Comparison of ENCODE assay signal across 2 cellular contexts in genomic region chr11:12112150-12112520, GRCh38.
TF ChIP-seq lines count a peak whose summit lies in the region.

No MANE protein-coding gene starts in this region.

TF ChIP-seq in SK-N-SH, 30 proteins besides CTCF, POLR2A, EP300 and RAD21 (continued from another document):
- TF ChIP-seq REST (IDR thresholded peaks at IDR 0.05; ENCODE audit: low read depth, low read length) (no peak), TCF12 (IDR thresholded peaks at IDR 0.05) (no peak), ZBTB33 (IDR thresholded peaks at IDR 0.05; ENCODE audit: borderline replicate concordance, low read depth) (no peak), MXI1 (IDR thresholded peaks at IDR 0.05; ENCODE audit: low read depth, low read length) (no peak)

TF ChIP-seq in SK-N-SH treated with all-trans-retinoic acid at 6 μM for 48 hours, 23 proteins besides CTCF, POLR2A, EP300 and RAD21 (continued from another document):
- no peak for TF ChIP-seq ZFP30 (CRISPR knock-in tag; IDR thresholded peaks at IDR 0.05)
- no peak for TF ChIP-seq BACH2 (CRISPR knock-in tag; IDR thresholded peaks at IDR 0.05; ENCODE audit: borderline replicate concordance)
- TF ChIP-seq PATZ1 (CRISPR knock-in tag; IDR thresholded peaks at IDR 0.05; ENCODE audit: borderline replicate concordance), result no peak
- no peak for TF ChIP-seq RARB (CRISPR knock-in tag; IDR thresholded peaks at IDR 0.05)
- TF ChIP-seq ISL1 (CRISPR knock-in tag; IDR thresholded peaks at IDR 0.05), result no peak
- no peak for TF ChIP-seq GLIS3 (CRISPR knock-in tag; IDR thresholded peaks at IDR 0.05)
- TF ChIP-seq ZNF8 (CRISPR knock-in tag; IDR thresholded peaks at IDR 0.05), result no peak
- no peak for TF ChIP-seq ZNF565 (CRISPR knock-in tag; conservative IDR thresholded peaks at IDR 0.05; ENCODE audit: low read depth)
- TF ChIP-seq TCF4 (CRISPR knock-in tag; IDR thresholded peaks at IDR 0.05; ENCODE audit: borderline replicate concordance), result no peak
